Comparison of ENCODE assay signal across 11 cellular contexts in genomic region chr2:229044581-229044980, GRCh38.
"Had no signal": no experiment of that assay in that cellular context is flagged by ENCODE, and none has a peak within 500 bp of the region (broad histone marks: within the 10 kb centered on the region; RNA-seq: fewer than 3 reads in every experiment).

No MANE protein-coding gene starts in this region.

- H3K4me3 ChIP-seq: gastrocnemius medialis, thyroid gland, uterus had no signal

- H3K36me3 ChIP-seq: brain microvascular endothelial cell, gastrocnemius medialis, thyroid gland, uterus, WERI-Rb-1 had no signal

- DNase-seq: activated CD4-positive, alpha-beta T cell treated with anti-CD3 and anti-CD28 coated beads for 4 hours; activated naive CD4-positive, alpha-beta T cell treated with anti-CD3 and anti-CD28 coated beads for 36 hours; brain microvascular endothelial cell; gastrocnemius medialis; kidney; left ventricle myocardium superior; T1000; thyroid gland; uterus; WERI-Rb-1 had no signal

- H3K27ac ChIP-seq: brain microvascular endothelial cell, gastrocnemius medialis, thyroid gland, uterus, WERI-Rb-1 had no signal

- H3K27me3 ChIP-seq: brain microvascular endothelial cell, gastrocnemius medialis, thyroid gland, uterus had no signal

- H3K9me3 ChIP-seq: gastrocnemius medialis, thyroid gland, uterus had no signal

- H3K4me1 ChIP-seq: gastrocnemius medialis, thyroid gland, uterus had no signal

- ATAC-seq: activated T-helper 17 cell treated with anti-CD3 and anti-CD28 coated beads, Interleukin-2, amount 50 U/mL, for 72 hours; gastrocnemius medialis; left ventricle myocardium superior had no signal
